2 cellular contexts compared by ENCODE assay signal in genomic region chr4:90641856-90642599, GRCh38.
TF ChIP-seq lines count a peak whose summit lies in the region.

No MANE protein-coding gene starts in this region.

TF ChIP-seq in H1, 55 proteins besides CTCF, POLR2A, EP300 and RAD21:
- no peak for TF ChIP-seq TEAD4 (IDR thresholded peaks at IDR 0.05; ENCODE audit: low read depth, low read length)
- TF ChIP-seq NANOG (IDR thresholded peaks at IDR 0.05; ENCODE audit: insufficient read depth, low read depth, low read length, poor library complexity, severe bottlenecking) = no peak
- no peak for TF ChIP-seq HDAC2 (IDR thresholded peaks at IDR 0.05; ENCODE audit: borderline replicate concordance in 1 of 2, low read depth in 2 of 2, low read length in 2 of 2)
- TF ChIP-seq POLR2AphosphoS5 (IDR thresholded peaks at IDR 0.05; ENCODE audit: low read depth, low read length) = no peak
TF ChIP-seq in H1: peak in this region for 0.

TF ChIP-seq in neural cell, 6 proteins besides CTCF, POLR2A, EP300 and RAD21:
- TF ChIP-seq POLR2AphosphoS5 (IDR thresholded peaks at IDR 0.05) = no peak
- peak; percentile 45 for TF ChIP-seq SMC3 (conservative IDR thresholded peaks at IDR 0.05; ENCODE audit: poor library complexity)
- TF ChIP-seq REST (IDR thresholded peaks at IDR 0.05; ENCODE audit: borderline replicate concordance) = peak; percentile 25
- TF ChIP-seq MXI1 (conservative IDR thresholded peaks at IDR 0.05; ENCODE audit: poor library complexity, severe bottlenecking) = no peak
- TF ChIP-seq EZH2 (IDR thresholded peaks at IDR 0.05; ENCODE audit: borderline replicate concordance, insufficient read depth, low read length, poor library complexity, severe bottlenecking) = no peak
- no peak for TF ChIP-seq TAF1 (IDR thresholded peaks at IDR 0.05; ENCODE audit: low read depth)
